10 cellular contexts compared by ENCODE assay signal in the genomic region with DNA sequence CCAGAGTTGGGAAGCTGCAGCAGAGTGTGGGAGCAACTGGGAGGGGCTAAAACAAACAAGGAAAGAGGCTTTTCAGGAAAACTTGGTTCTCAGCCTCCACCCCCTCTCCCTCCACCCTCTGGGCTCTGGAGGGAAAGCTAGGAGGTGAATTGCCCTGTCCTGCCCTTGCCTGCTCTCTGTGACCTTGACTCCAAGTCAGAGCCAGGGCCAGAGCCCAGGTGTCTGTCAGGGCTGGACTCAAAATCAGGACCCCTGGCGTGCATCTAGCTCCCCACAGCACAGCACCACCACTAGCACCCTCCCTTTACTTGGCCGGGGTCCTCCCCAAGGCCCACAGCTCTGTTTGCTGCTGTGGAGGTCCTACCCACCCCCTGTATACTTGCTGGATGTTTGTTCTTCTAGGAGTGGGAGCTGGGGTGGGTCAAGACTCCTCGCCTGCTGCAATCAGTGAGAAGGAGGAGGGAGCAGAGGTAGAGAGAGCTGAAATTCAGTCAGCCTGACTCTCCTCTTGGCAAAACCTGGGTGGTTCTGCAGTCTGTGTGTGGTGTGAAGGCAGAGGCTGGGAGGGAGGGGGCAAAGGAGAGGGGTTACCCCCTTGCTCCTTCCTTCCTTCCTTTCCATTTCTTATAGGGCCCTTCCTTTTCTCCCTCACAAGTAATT. TPM values are rescaled to one million over a fixed set of nuclear protein-coding genes. Genes with fewer than 3 reads are reported as not detected.
DNase-seq lines count a peak whose midpoint lies in the region; ATAC-seq, FAIRE-seq and TF ChIP-seq lines count a peak whose summit lies in the region.
"Had no signal": no experiment of that assay in that cellular context is flagged by ENCODE, and none has a peak within 500 bp of the region (broad histone marks: within the 10 kb centered on the region; RNA-seq: fewer than 3 reads in every experiment).

No MANE protein-coding gene starts in this region.

- no peaks in the 10 kb centered on the region for H3K9me3 ChIP-seq in HUES64 (ENCODE audit: insufficient read depth, low read depth, low read length)
- no peaks in the 10 kb centered on the region for H3K9me3 ChIP-seq in HepG2 (ENCODE audit: low read length)
- H3K9me3 ChIP-seq in stomach smooth muscle (ENCODE audit: control insufficient read depth in 2 of 2, low read length in 2 of 2) = no peaks in the 10 kb centered on the region

- no peak for TF ChIP-seq RAD21 in HepG2 (CRISPR knock-in tag; IDR thresholded peaks at IDR 0.05)

- no peak for TF ChIP-seq CTCF in activated CD8-positive, alpha-beta T cell treated with anti-CD3 and anti-CD28 coated beads for 36 hours (IDR thresholded peaks at IDR 0.05)
- no peak for TF ChIP-seq CTCF in HepG2 (CRISPR knock-in tag; IDR thresholded peaks at IDR 0.05)

- CTCF ChIA-PET in activated CD8-positive, alpha-beta T cell treated with anti-CD3 and anti-CD28 coated beads for 36 hours (lab: Charles Lee) = interaction anchor here (1.0 to 9.0 kb wide), 4 partner anchors 8 to 65 kb away, joined by 5 to 136 read pairs (median 5); no protein-coding TSS in a partner anchor
- CTCF ChIA-PET in HepG2 (lab: Yijun Ruan, JAX; ENCODE audit: low intra/inter-chr PET ratio, low total read pairs) = interaction anchor here (1.0 kb wide), 1 partner anchor 10 kb away, joined by 3 read pairs; no protein-coding TSS in a partner anchor

- intact Hi-C loops in activated CD8-positive, alpha-beta T cell treated with anti-CD3 and anti-CD28 coated beads for 36 hours (cut with micrococcal nuclease) = no loop called here
- intact Hi-C loops in HepG2 (cut with micrococcal nuclease; ENCODE audit: unreplicated experiment) = loop anchor here (10.0 kb wide), 1 partner anchor 178 kb away; the partner anchor contains the start of genes LRRC3C and ORMDL3

- H3K9me3 Mint-ChIP-seq in activated CD8-positive, alpha-beta T cell treated with anti-CD3 and anti-CD28 coated beads for 36 hours = no peaks in the 10 kb centered on the region

- FAIRE-seq in HepG2 (lab: Jason Lieb, UNC) = peak; percentile 66
- FAIRE-seq: frontal cortex had no signal

- H3K27me3 ChIP-seq in HUES64 (ENCODE audit: insufficient read depth, low read length) (peaks cover 41% of the 10 kb centered on the region), HepG2 (ENCODE audit: control insufficient read depth in 1 of 2, insufficient read depth in 2 of 2, low read length in 2 of 2) (peaks cover 0 to 9% of the 10 kb centered on the region in 2 experiments; a peak in 1 of 5 replicates), stomach smooth muscle (ENCODE audit: control insufficient read depth in 1 of 2, insufficient read depth in 2 of 2, low read length in 2 of 2) (no peaks in the 10 kb centered on the region)

- H3K4me1 ChIP-seq in HUES64 (ENCODE audit: insufficient read depth, low read length) (peaks cover 55% of the 10 kb centered on the region), HepG2 (ENCODE audit: insufficient read depth, low read length) (peaks cover 96% of the 10 kb centered on the region), stomach smooth muscle (ENCODE audit: control insufficient read depth, insufficient read depth, low read length) (peaks cover 74% of the 10 kb centered on the region)

- no peak for DNase-seq in activated CD8-positive, alpha-beta T cell treated with anti-CD3 and anti-CD28 coated beads for 36 hours
- DNase-seq in HepG2 (ENCODE audit: low spot score) = no peak
- DNase-seq in KG1 (lab: John Stamatoyannopoulos, UW) = no peak
- DNase-seq: MV-4-11, occipital lobe had no signal

- H3K36me3 Mint-ChIP-seq in activated CD8-positive, alpha-beta T cell treated with anti-CD3 and anti-CD28 coated beads for 36 hours (ENCODE audit: low read depth) = peaks cover 6% of the 10 kb centered on the region

- H3K4me3 ChIP-seq in HUES64 (ENCODE audit: low read length) (no peak overlapping the region), HepG2 (replicated peaks in 1 of 3; ENCODE audit: insufficient read depth in 1 of 3, low read depth in 2 of 3, low read length in 3 of 3) (peak overlapping the region in 2 of 3 experiments; percentile 12 to 47; a peak in 3 of 6 replicates), stomach smooth muscle (ENCODE audit: low read length in 2 of 2) (peak overlapping the region in 1 of 2 donors; percentile 17)

- BruUV-seq in HepG2 (replicated peaks; lab: Mats Ljungman, UMichigan) = no TSS peak

- peak overlapping the region; percentile 38; the same call in 1 of the 2 replicates for H3K27ac ChIP-seq in HUES64 (ENCODE audit: low read depth, low read length)
- H3K27ac ChIP-seq in HepG2 (ENCODE audit: extremely low read length, insufficient read depth, low read length) = peak overlapping the region; percentile 16
- H3K27ac ChIP-seq in stomach smooth muscle (ENCODE audit: low read length) = peak overlapping the region; percentile 66

- H3K9ac ChIP-seq in HUES64 (ENCODE audit: low read depth, low read length) = 0 out of 2 replicates have a peak overlapping the region, but pooled peaks have one; percentile 4
- peak overlapping the region; percentile 42 for H3K9ac ChIP-seq in HepG2 (ENCODE audit: insufficient read depth, low read depth, low read length)
- peak overlapping the region; percentile 31 to 42 for H3K9ac ChIP-seq in stomach smooth muscle (ENCODE audit: low read length in 2 of 2)

- H4K20me1 ChIP-seq in HepG2 (ENCODE audit: insufficient read depth, low read length) = no peaks in the 10 kb centered on the region

- H3K36me3 ChIP-seq in HUES64 (ENCODE audit: insufficient read depth, low read length) = no peaks in the 10 kb centered on the region
- no peaks in the 10 kb centered on the region for H3K36me3 ChIP-seq in HepG2 (replicated peaks in 1 of 2; ENCODE audit: control insufficient read depth in 1 of 2, insufficient read depth in 2 of 2, low read length in 2 of 2)
- H3K36me3 ChIP-seq in stomach smooth muscle (ENCODE audit: control insufficient read depth in 2 of 2, insufficient read depth in 2 of 2, low read length in 2 of 2) = peaks cover 0 to 3% of the 10 kb centered on the region in 2 donors

- H3K4me1 Mint-ChIP-seq in activated CD8-positive, alpha-beta T cell treated with anti-CD3 and anti-CD28 coated beads for 36 hours (ENCODE audit: low read depth) = peaks cover 75% of the 10 kb centered on the region

- TF ChIP-seq POLR2A in HepG2 (IDR thresholded peaks at IDR 0.05; ENCODE audit: insufficient read depth in 1 of 2, low read depth in 2 of 2, low read length in 2 of 2) = no peak

- in situ Hi-C loops in HepG2 (cut with HindIII; ENCODE audit: extremely low pct_ligation_motif_present, low pct_unique_long_range_greater_than_20kb) = no loop called here

- H3K27me3 Mint-ChIP-seq in activated CD8-positive, alpha-beta T cell treated with anti-CD3 and anti-CD28 coated beads for 36 hours = no peaks in the 10 kb centered on the region

- WGBS in HUES64 = 40% methylated on average over 3 of the region's 3 CpGs
- 5% methylated on average over 3 of the region's 3 CpGs for WGBS in HepG2 (ENCODE audit: low lambda C conversion rate)

- peak overlapping the region; percentile 66 for H3K4me2 ChIP-seq in HepG2 (ENCODE audit: low read depth, low read length)

- TF ChIP-seq EP300 in HepG2 (IDR thresholded peaks at IDR 0.05; ENCODE audit: low read depth in 2 of 2, low read length in 2 of 2) (peak in 1 of 2 experiments; percentile 44; a peak in 1 of 4 replicates), HepG2 (CRISPR knock-in tag; IDR thresholded peaks at IDR 0.05; ENCODE audit: borderline replicate concordance) (no peak)

- peaks cover 13% of the 10 kb centered on the region for H3K79me2 ChIP-seq in HepG2 (ENCODE audit: insufficient read depth, low read length)

- no peak overlapping the region for H3K4me3 Mint-ChIP-seq in activated CD8-positive, alpha-beta T cell treated with anti-CD3 and anti-CD28 coated beads for 36 hours

- H2AFZ ChIP-seq in HepG2 (ENCODE audit: low read length) = no peak overlapping the region

- ATAC-seq in activated CD8-positive, alpha-beta T cell treated with anti-CD3 and anti-CD28 coated beads for 36 hours = no peak
- no peak for ATAC-seq in HepG2
- no peak for ATAC-seq in HG02938 (IDR thresholded peaks at IDR 0.05; ENCODE audit: unreplicated experiment)
- no peak for ATAC-seq in GM19467 (IDR thresholded peaks at IDR 0.05; ENCODE audit: unreplicated experiment)

- POLR2A ChIA-PET in activated CD8-positive, alpha-beta T cell treated with anti-CD3 and anti-CD28 coated beads for 36 hours (lab: Charles Lee) = interaction anchor here (0.6 to 1.8 kb wide), 4 partner anchors 11 to 264 kb away, joined by 3 to 5 read pairs (median 4); partner anchors contain the start of gene CASC3
- POLR2A ChIA-PET in HepG2 (lab: Yijun Ruan, JAX) = interaction anchor here (0.6 to 8.1 kb wide), 8 partner anchors 9 to 136 kb away, joined by 3 to 568 read pairs (median 7); partner anchors contain the start of genes CASC3, MED24 and MSL1

- peak overlapping the region; percentile 55 for H3K27ac Mint-ChIP-seq in activated CD8-positive, alpha-beta T cell treated with anti-CD3 and anti-CD28 coated beads for 36 hours

RNA-seq across cellular contexts. Expression of gene NR1D1, which starts 2.8 kb away (rescaled TPM):
- polyA plus RNA-seq in HUES64 (2013, experiment 1 of 2) = 2.8 TPM
- 3.4 TPM for polyA plus RNA-seq in HUES64 (2013, experiment 2 of 2)
- total RNA-seq in activated CD8-positive, alpha-beta T cell treated with anti-CD3 and anti-CD28 coated beads for 36 hours = 1 to 10 TPM; 6.0 to 6.5 TPM
- total RNA-seq in HepG2 (2016; rRNA removed; fragmentation: Illumina TruSeq; extraction: Trizol) = 1.4 and 2.1 TPM in 2 replicates
- 0.88 and 1.1 TPM in 2 replicates for total RNA-seq in HepG2 (2016; cell fraction: cytosol; rRNA removed; fragmentation: Illumina TruSeq; extraction: Trizol; ENCODE audit: low read depth)
- total RNA-seq in HepG2 (2016; cell fraction: insoluble cytoplasmic fraction; rRNA removed; fragmentation: Illumina TruSeq; extraction: Trizol) = 1.2 and 1.8 TPM in 2 replicates
- total RNA-seq in HepG2 (2016; cell fraction: membrane; rRNA removed; fragmentation: Illumina TruSeq; extraction: Trizol) = 2.2 and 2.4 TPM in 2 replicates
- 3.4 and 4.3 TPM in 2 replicates for total RNA-seq in HepG2 (2016; cell fraction: nucleus; rRNA removed; fragmentation: Illumina TruSeq; extraction: Trizol)
- 2.7 and 3.6 TPM in 2 replicates for polyA plus RNA-seq in HepG2 (2011; rRNA removed)
- 1.5 and 1.6 TPM in 2 replicates for polyA plus RNA-seq in HepG2 (2011; cell fraction: cytosol; rRNA removed)
- polyA plus RNA-seq in HepG2 (2011; cell fraction: nucleus; rRNA removed) = 20.3 and 22.7 TPM in 2 replicates
- 11.1 and 19.6 TPM in 2 replicates for polyA plus RNA-seq in HepG2 (2012)
- 0.95 and 1.1 TPM in 2 replicates for polyA plus RNA-seq in HepG2 (2016; cell fraction: cytosol; fragmentation: Illumina TruSeq; extraction: Trizol; ENCODE audit: low read depth)
- 3.8 and 5.8 TPM in 2 replicates for polyA plus RNA-seq in HepG2 (2016; cell fraction: insoluble cytoplasmic fraction; fragmentation: Illumina TruSeq; extraction: Trizol; ENCODE audit: low read depth)
- polyA plus RNA-seq in HepG2 (2016; cell fraction: membrane; fragmentation: Illumina TruSeq; extraction: Trizol; ENCODE audit: low read depth) = 2.5 and 3.4 TPM in 2 replicates
- polyA plus RNA-seq in HepG2 (2016; cell fraction: nucleus; fragmentation: Illumina TruSeq; extraction: Trizol; ENCODE audit: insufficient read depth, low read depth) = 9.5 and 10.0 TPM in 2 replicates
- 3.3 and 6.7 TPM in 2 replicates for polyA minus RNA-seq in HepG2 (2011; rRNA and poly(A)+ RNA removed; ENCODE audit: low replicate concordance)
- 4.5 and 6.5 TPM in 2 replicates for polyA minus RNA-seq in HepG2 (2011; cell fraction: cytosol; rRNA and poly(A)+ RNA removed)
- polyA minus RNA-seq in HepG2 (2011; cell fraction: nucleus; rRNA and poly(A)+ RNA removed) = 7.6 and 8.1 TPM in 2 replicates

RNA-seq across cellular contexts. Expression of gene MSL1, which starts 18.6 kb away (rescaled TPM):
- 59.7 TPM for polyA plus RNA-seq in HUES64 (2013, experiment 1 of 2)
- 65.8 TPM for polyA plus RNA-seq in HUES64 (2013, experiment 2 of 2)
- 10 to 100 TPM; 69.0 to 70.1 TPM for total RNA-seq in activated CD8-positive, alpha-beta T cell treated with anti-CD3 and anti-CD28 coated beads for 36 hours
- 76.1 and 88.5 TPM in 2 replicates for total RNA-seq in HepG2 (2016; rRNA removed; fragmentation: Illumina TruSeq; extraction: Trizol)
- 23.3 and 23.6 TPM in 2 replicates for total RNA-seq in HepG2 (2016; cell fraction: cytosol; rRNA removed; fragmentation: Illumina TruSeq; extraction: Trizol; ENCODE audit: low read depth)
- total RNA-seq in HepG2 (2016; cell fraction: insoluble cytoplasmic fraction; rRNA removed; fragmentation: Illumina TruSeq; extraction: Trizol) = 62.6 and 89.2 TPM in 2 replicates
- 50.5 and 57.1 TPM in 2 replicates for total RNA-seq in HepG2 (2016; cell fraction: membrane; rRNA removed; fragmentation: Illumina TruSeq; extraction: Trizol)
- 82.0 and 93.0 TPM in 2 replicates for total RNA-seq in HepG2 (2016; cell fraction: nucleus; rRNA removed; fragmentation: Illumina TruSeq; extraction: Trizol)
- polyA plus RNA-seq in HepG2 (2011; rRNA removed) = 54.6 and 63.8 TPM in 2 replicates
- 19.7 and 28.8 TPM in 2 replicates for polyA plus RNA-seq in HepG2 (2011; cell fraction: cytosol; rRNA removed)
- polyA plus RNA-seq in HepG2 (2011; cell fraction: nucleus; rRNA removed) = 90.9 and 114 TPM in 2 replicates
- polyA plus RNA-seq in HepG2 (2012) = 89.3 and 98.8 TPM in 2 replicates
- polyA plus RNA-seq in HepG2 (2016; cell fraction: cytosol; fragmentation: Illumina TruSeq; extraction: Trizol; ENCODE audit: low read depth) = 10.1 and 10.5 TPM in 2 replicates
- polyA plus RNA-seq in HepG2 (2016; cell fraction: insoluble cytoplasmic fraction; fragmentation: Illumina TruSeq; extraction: Trizol; ENCODE audit: low read depth) = 77.5 and 94.3 TPM in 2 replicates
- 34.7 and 36.6 TPM in 2 replicates for polyA plus RNA-seq in HepG2 (2016; cell fraction: membrane; fragmentation: Illumina TruSeq; extraction: Trizol; ENCODE audit: low read depth)
- polyA plus RNA-seq in HepG2 (2016; cell fraction: nucleus; fragmentation: Illumina TruSeq; extraction: Trizol; ENCODE audit: insufficient read depth, low read depth) = 173 TPM in 2 replicates
- 21.1 and 21.8 TPM in 2 replicates for polyA minus RNA-seq in HepG2 (2011; rRNA and poly(A)+ RNA removed; ENCODE audit: low replicate concordance)
- 50.3 and 50.4 TPM in 2 replicates for polyA minus RNA-seq in HepG2 (2011; cell fraction: cytosol; rRNA and poly(A)+ RNA removed)
- polyA minus RNA-seq in HepG2 (2011; cell fraction: nucleus; rRNA and poly(A)+ RNA removed) = 107 and 131 TPM in 2 replicates

RNA-seq across cellular contexts. Expression of gene CASC3, which starts 37.1 kb away (rescaled TPM):
- 73.5 TPM for polyA plus RNA-seq in HUES64 (2013, experiment 1 of 2)
- 79.0 TPM for polyA plus RNA-seq in HUES64 (2013, experiment 2 of 2)
- total RNA-seq in activated CD8-positive, alpha-beta T cell treated with anti-CD3 and anti-CD28 coated beads for 36 hours = 10 to 100 TPM; 75.1 to 75.6 TPM
- total RNA-seq in HepG2 (2016; rRNA removed; fragmentation: Illumina TruSeq; extraction: Trizol) = 29.6 and 30.8 TPM in 2 replicates
- 27.8 and 32.3 TPM in 2 replicates for total RNA-seq in HepG2 (2016; cell fraction: cytosol; rRNA removed; fragmentation: Illumina TruSeq; extraction: Trizol; ENCODE audit: low read depth)
- 26.4 and 32.2 TPM in 2 replicates for total RNA-seq in HepG2 (2016; cell fraction: insoluble cytoplasmic fraction; rRNA removed; fragmentation: Illumina TruSeq; extraction: Trizol)
- 28.8 and 30.1 TPM in 2 replicates for total RNA-seq in HepG2 (2016; cell fraction: membrane; rRNA removed; fragmentation: Illumina TruSeq; extraction: Trizol)
- total RNA-seq in HepG2 (2016; cell fraction: nucleus; rRNA removed; fragmentation: Illumina TruSeq; extraction: Trizol) = 30.8 and 38.1 TPM in 2 replicates
- 60.9 and 62.9 TPM in 2 replicates for polyA plus RNA-seq in HepG2 (2011; rRNA removed)
- 25.1 and 35.9 TPM in 2 replicates for polyA plus RNA-seq in HepG2 (2011; cell fraction: cytosol; rRNA removed)
- 142 and 152 TPM in 2 replicates for polyA plus RNA-seq in HepG2 (2011; cell fraction: nucleus; rRNA removed)
- polyA plus RNA-seq in HepG2 (2012) = 70.7 and 76.1 TPM in 2 replicates
- 5.4 and 6.1 TPM in 2 replicates for polyA plus RNA-seq in HepG2 (2016; cell fraction: cytosol; fragmentation: Illumina TruSeq; extraction: Trizol; ENCODE audit: low read depth)
- 32.0 and 41.3 TPM in 2 replicates for polyA plus RNA-seq in HepG2 (2016; cell fraction: insoluble cytoplasmic fraction; fragmentation: Illumina TruSeq; extraction: Trizol; ENCODE audit: low read depth)
- 18.7 and 20.0 TPM in 2 replicates for polyA plus RNA-seq in HepG2 (2016; cell fraction: membrane; fragmentation: Illumina TruSeq; extraction: Trizol; ENCODE audit: low read depth)
- 74.6 and 84.0 TPM in 2 replicates for polyA plus RNA-seq in HepG2 (2016; cell fraction: nucleus; fragmentation: Illumina TruSeq; extraction: Trizol; ENCODE audit: insufficient read depth, low read depth)
- polyA minus RNA-seq in HepG2 (2011; rRNA and poly(A)+ RNA removed; ENCODE audit: low replicate concordance) = 60.8 and 70.8 TPM in 2 replicates
- 20.8 and 24.8 TPM in 2 replicates for polyA minus RNA-seq in HepG2 (2011; cell fraction: cytosol; rRNA and poly(A)+ RNA removed)
- polyA minus RNA-seq in HepG2 (2011; cell fraction: nucleus; rRNA and poly(A)+ RNA removed) = 59.5 and 60.8 TPM in 2 replicates

RNA-seq across cellular contexts. Expression of gene THRA, which starts 40.4 kb away (rescaled TPM):
- 7.7 TPM for polyA plus RNA-seq in HUES64 (2013, experiment 1 of 2)
- 8.2 TPM for polyA plus RNA-seq in HUES64 (2013, experiment 2 of 2)
- total RNA-seq in activated CD8-positive, alpha-beta T cell treated with anti-CD3 and anti-CD28 coated beads for 36 hours = 10 to 100 TPM; 11.1 to 13.8 TPM
- 9.9 and 10.4 TPM in 2 replicates for total RNA-seq in HepG2 (2016; rRNA removed; fragmentation: Illumina TruSeq; extraction: Trizol)
- 4.9 and 5.0 TPM in 2 replicates for total RNA-seq in HepG2 (2016; cell fraction: cytosol; rRNA removed; fragmentation: Illumina TruSeq; extraction: Trizol; ENCODE audit: low read depth)
- 8.1 and 10.9 TPM in 2 replicates for total RNA-seq in HepG2 (2016; cell fraction: insoluble cytoplasmic fraction; rRNA removed; fragmentation: Illumina TruSeq; extraction: Trizol)
- total RNA-seq in HepG2 (2016; cell fraction: membrane; rRNA removed; fragmentation: Illumina TruSeq; extraction: Trizol) = 12.8 TPM in 2 replicates
- total RNA-seq in HepG2 (2016; cell fraction: nucleus; rRNA removed; fragmentation: Illumina TruSeq; extraction: Trizol) = 5.9 and 6.8 TPM in 2 replicates
- 8.0 and 8.6 TPM in 2 replicates for polyA plus RNA-seq in HepG2 (2011; rRNA removed)
- 7.7 and 8.0 TPM in 2 replicates for polyA plus RNA-seq in HepG2 (2011; cell fraction: cytosol; rRNA removed)
- 12.1 and 13.6 TPM in 2 replicates for polyA plus RNA-seq in HepG2 (2011; cell fraction: nucleus; rRNA removed)
- polyA plus RNA-seq in HepG2 (2012) = 11.6 and 15.5 TPM in 2 replicates
- 4.3 TPM in 2 replicates for polyA plus RNA-seq in HepG2 (2016; cell fraction: cytosol; fragmentation: Illumina TruSeq; extraction: Trizol; ENCODE audit: low read depth)
- 8.0 and 12.4 TPM in 2 replicates for polyA plus RNA-seq in HepG2 (2016; cell fraction: insoluble cytoplasmic fraction; fragmentation: Illumina TruSeq; extraction: Trizol; ENCODE audit: low read depth)
- 9.9 and 10.7 TPM in 2 replicates for polyA plus RNA-seq in HepG2 (2016; cell fraction: membrane; fragmentation: Illumina TruSeq; extraction: Trizol; ENCODE audit: low read depth)
- polyA plus RNA-seq in HepG2 (2016; cell fraction: nucleus; fragmentation: Illumina TruSeq; extraction: Trizol; ENCODE audit: insufficient read depth, low read depth) = 11.5 and 12.3 TPM in 2 replicates
- polyA minus RNA-seq in HepG2 (2011; rRNA and poly(A)+ RNA removed; ENCODE audit: low replicate concordance) = 14.3 and 17.9 TPM in 2 replicates
- 5.3 and 7.4 TPM in 2 replicates for polyA minus RNA-seq in HepG2 (2011; cell fraction: cytosol; rRNA and poly(A)+ RNA removed)
- polyA minus RNA-seq in HepG2 (2011; cell fraction: nucleus; rRNA and poly(A)+ RNA removed) = 7.2 and 7.5 TPM in 2 replicates

RNA-seq across cellular contexts. Expression of gene MED24, which starts 49.0 kb away (rescaled TPM):
- 55.1 TPM for polyA plus RNA-seq in HUES64 (2013, experiment 1 of 2)
- 61.0 TPM for polyA plus RNA-seq in HUES64 (2013, experiment 2 of 2)
- 10 to 100 TPM; 90.2 to 96.4 TPM for total RNA-seq in activated CD8-positive, alpha-beta T cell treated with anti-CD3 and anti-CD28 coated beads for 36 hours
- 51.1 and 66.5 TPM in 2 replicates for total RNA-seq in HepG2 (2016; rRNA removed; fragmentation: Illumina TruSeq; extraction: Trizol)
- 14.5 and 17.6 TPM in 2 replicates for total RNA-seq in HepG2 (2016; cell fraction: cytosol; rRNA removed; fragmentation: Illumina TruSeq; extraction: Trizol; ENCODE audit: low read depth)
- 50.7 and 65.1 TPM in 2 replicates for total RNA-seq in HepG2 (2016; cell fraction: insoluble cytoplasmic fraction; rRNA removed; fragmentation: Illumina TruSeq; extraction: Trizol)
- total RNA-seq in HepG2 (2016; cell fraction: membrane; rRNA removed; fragmentation: Illumina TruSeq; extraction: Trizol) = 26.0 and 27.2 TPM in 2 replicates
- 65.1 and 70.6 TPM in 2 replicates for total RNA-seq in HepG2 (2016; cell fraction: nucleus; rRNA removed; fragmentation: Illumina TruSeq; extraction: Trizol)
- polyA plus RNA-seq in HepG2 (2011; rRNA removed) = 67.7 and 78.0 TPM in 2 replicates
- 28.7 and 32.2 TPM in 2 replicates for polyA plus RNA-seq in HepG2 (2011; cell fraction: cytosol; rRNA removed)
- polyA plus RNA-seq in HepG2 (2011; cell fraction: nucleus; rRNA removed) = 613 and 896 TPM in 2 replicates
- 70.6 and 74.6 TPM in 2 replicates for polyA plus RNA-seq in HepG2 (2012)
- 9.7 and 12.0 TPM in 2 replicates for polyA plus RNA-seq in HepG2 (2016; cell fraction: cytosol; fragmentation: Illumina TruSeq; extraction: Trizol; ENCODE audit: low read depth)
- polyA plus RNA-seq in HepG2 (2016; cell fraction: insoluble cytoplasmic fraction; fragmentation: Illumina TruSeq; extraction: Trizol; ENCODE audit: low read depth) = 46.8 and 59.5 TPM in 2 replicates
- polyA plus RNA-seq in HepG2 (2016; cell fraction: membrane; fragmentation: Illumina TruSeq; extraction: Trizol; ENCODE audit: low read depth) = 20.4 and 23.8 TPM in 2 replicates
- 182 and 188 TPM in 2 replicates for polyA plus RNA-seq in HepG2 (2016; cell fraction: nucleus; fragmentation: Illumina TruSeq; extraction: Trizol; ENCODE audit: insufficient read depth, low read depth)
- 133 and 240 TPM in 2 replicates for polyA minus RNA-seq in HepG2 (2011; rRNA and poly(A)+ RNA removed; ENCODE audit: low replicate concordance)
- 49.1 and 58.4 TPM in 2 replicates for polyA minus RNA-seq in HepG2 (2011; cell fraction: cytosol; rRNA and poly(A)+ RNA removed)
- polyA minus RNA-seq in HepG2 (2011; cell fraction: nucleus; rRNA and poly(A)+ RNA removed) = 159 and 161 TPM in 2 replicates

Comparison
In these comparisons a context has a peak if more than half of its experiments do, and no peak if none do; other contexts are left out.
1. H3K27ac ChIP-seq: peak in every context shown above with its lines; median percentile 66 in stomach smooth muscle; 38 in HUES64; 16 in HepG2.